ENCODE assay signal across 1 cellular context in the genomic region with DNA sequence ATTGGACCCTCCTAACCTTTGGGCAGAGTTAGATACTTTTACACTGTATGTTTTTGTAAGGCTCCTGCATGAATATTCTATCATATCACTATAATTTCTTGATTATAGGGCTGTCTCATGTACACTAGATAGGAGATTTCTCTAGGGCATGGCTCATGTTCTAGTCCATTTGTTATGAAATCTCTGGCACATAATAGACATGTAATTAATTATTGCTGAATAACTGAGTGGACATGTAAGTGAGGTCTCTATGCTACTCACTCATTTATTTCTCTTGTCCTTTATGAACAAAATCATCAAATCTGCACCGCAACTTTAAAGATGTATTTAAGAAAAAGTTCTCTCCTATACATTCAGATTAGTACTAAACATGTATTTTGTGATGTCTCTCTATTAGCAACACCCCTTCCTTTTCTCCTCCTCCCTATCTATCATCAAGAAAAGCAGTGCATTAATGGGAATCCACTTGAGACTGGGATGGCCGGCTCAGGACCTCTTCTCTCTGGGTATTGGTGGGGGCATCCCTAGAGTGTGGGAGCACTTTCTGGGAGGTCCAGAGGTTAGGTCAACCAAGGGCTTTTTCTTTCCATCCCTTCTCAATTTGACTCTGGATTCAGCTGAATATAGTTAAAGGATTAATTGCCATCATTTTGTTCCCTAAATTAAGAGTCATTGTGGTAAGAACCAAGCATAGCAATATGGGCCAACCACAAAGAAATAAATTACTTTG.
TF ChIP-seq lines count a peak whose summit lies in the region.

No MANE protein-coding gene starts in this region.

TF ChIP-seq in IMR-90, 13 proteins besides CTCF, POLR2A, EP300 and RAD21:
- TF ChIP-seq, protein P1, sequence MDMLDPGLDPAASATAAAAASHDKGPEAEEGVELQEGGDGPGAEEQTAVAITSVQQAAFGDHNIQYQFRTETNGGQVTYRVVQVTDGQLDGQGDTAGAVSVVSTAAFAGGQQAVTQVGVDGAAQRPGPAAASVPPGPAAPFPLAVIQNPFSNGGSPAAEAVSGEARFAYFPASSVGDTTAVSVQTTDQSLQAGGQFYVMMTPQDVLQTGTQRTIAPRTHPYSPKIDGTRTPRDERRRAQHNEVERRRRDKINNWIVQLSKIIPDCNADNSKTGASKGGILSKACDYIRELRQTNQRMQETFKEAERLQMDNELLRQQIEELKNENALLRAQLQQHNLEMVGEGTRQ (IDR thresholded peaks at IDR 0.05; ENCODE audit: low read depth, low read length) = no peak
- TF ChIP-seq RFX5 (IDR thresholded peaks at IDR 0.05; ENCODE audit: low read depth, low read length) (no peak), RCOR1 (IDR thresholded peaks at IDR 0.05; ENCODE audit: insufficient replicate concordance, low read length) (no peak), CEBPB (IDR thresholded peaks at IDR 0.05; ENCODE audit: low read depth, low read length) (no peak), MAFK (IDR thresholded peaks at IDR 0.05; ENCODE audit: low read depth, low read length) (no peak), MAZ (IDR thresholded peaks at IDR 0.05; ENCODE audit: borderline replicate concordance, low read depth, low read length) (no peak), MXI1 (IDR thresholded peaks at IDR 0.05; ENCODE audit: borderline replicate concordance, low read depth, low read length) (no peak), FOS (IDR thresholded peaks at IDR 0.05; ENCODE audit: low read depth, low read length) (no peak), CHD1 (IDR thresholded peaks at IDR 0.05; ENCODE audit: low read depth, low read length) (no peak), BHLHE40 (IDR thresholded peaks at IDR 0.05; ENCODE audit: low read depth, low read length) (no peak), NFE2L2 (IDR thresholded peaks at IDR 0.05; ENCODE audit: low read depth, low read length) (no peak), SMC3 (IDR thresholded peaks at IDR 0.05; ENCODE audit: low read depth, low read length) (no peak)
- TF ChIP-seq, protein P2, sequence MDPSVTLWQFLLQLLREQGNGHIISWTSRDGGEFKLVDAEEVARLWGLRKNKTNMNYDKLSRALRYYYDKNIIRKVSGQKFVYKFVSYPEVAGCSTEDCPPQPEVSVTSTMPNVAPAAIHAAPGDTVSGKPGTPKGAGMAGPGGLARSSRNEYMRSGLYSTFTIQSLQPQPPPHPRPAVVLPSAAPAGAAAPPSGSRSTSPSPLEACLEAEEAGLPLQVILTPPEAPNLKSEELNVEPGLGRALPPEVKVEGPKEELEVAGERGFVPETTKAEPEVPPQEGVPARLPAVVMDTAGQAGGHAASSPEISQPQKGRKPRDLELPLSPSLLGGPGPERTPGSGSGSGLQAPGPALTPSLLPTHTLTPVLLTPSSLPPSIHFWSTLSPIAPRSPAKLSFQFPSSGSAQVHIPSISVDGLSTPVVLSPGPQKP (IDR thresholded peaks at IDR 0.05; ENCODE audit: borderline replicate concordance, low read depth, low read length) = no peak
